25 cellular contexts compared by ENCODE assay signal in genomic region chr15:101191242-101191641, GRCh38.
DNase-seq lines count a peak whose midpoint lies in the region; FAIRE-seq and TF ChIP-seq lines count a peak whose summit lies in the region.
"Had no signal": no experiment of that assay in that cellular context is flagged by ENCODE, and none has a peak within 500 bp of the region (broad histone marks: within the 10 kb centered on the region; RNA-seq: fewer than 3 reads in every experiment).

No MANE protein-coding gene starts in this region.

- DNase-seq in activated T-cell treated with anti-CD3 and anti-CD28 coated beads, Interleukin-2, amount 50 U/mL, for 24 hours: no peak
- no peak for DNase-seq in activated T-cell treated with anti-CD3 and anti-CD28 coated beads for 4 hours
- peak; percentile 37 for DNase-seq in HCEC 1CT
- no peak for DNase-seq in H54 (ENCODE audit: insufficient read length, low spot score)
- no peak for DNase-seq in NCI-H2081 treated with DMSO at 0.1 percent for 48 hours (lab: John Stamatoyannopoulos, UW)
- no peak for DNase-seq in retina
- DNase-seq: activated CD4-positive, alpha-beta memory T cell treated with anti-CD3 and anti-CD28 coated beads, Interleukin-2, amount 10 ng/mL, durations not matched to agents 7 days and 5 days; amygdala; esophagus squamous epithelium; Kasumi-1; NCI-H1092 treated with DMSO at 0.1 percent for 48 hours; NCI-H510A; RPMI8226; stimulated activated CD4-positive, alpha-beta T cell treated with anti-CD3 and anti-CD28 coated beads, Interleukin-2, amount 100 ng/mL, for 24 hours; upper lobe of right lung had no signal

- H3K9me3 Mint-ChIP-seq in activated T-cell treated with anti-CD3 and anti-CD28 coated beads, Interleukin-2, amount 50 U/mL, for 24 hours: no peaks in the 10 kb centered on the region
- no peaks in the 10 kb centered on the region for H3K9me3 Mint-ChIP-seq in dendritic cell treated with granulocyte-macrophage colony-stimulating factor and Interleukin-4, amounts not matched to agents 40 ng/mL and 50 ng/mL, for 4 days
- H3K9me3 Mint-ChIP-seq: activated CD4-positive, alpha-beta memory T cell treated with anti-CD3 and anti-CD28 coated beads, Interleukin-2, amount 10 ng/mL, durations not matched to agents 7 days and 5 days; central memory CD8-positive, alpha-beta T cell had no signal

- peaks cover 67% of the 10 kb centered on the region for H3K36me3 Mint-ChIP-seq in activated T-cell treated with anti-CD3 and anti-CD28 coated beads, Interleukin-2, amount 50 U/mL, for 24 hours (ENCODE audit: low read depth)
- no peaks in the 10 kb centered on the region for H3K36me3 Mint-ChIP-seq in dendritic cell treated with granulocyte-macrophage colony-stimulating factor and Interleukin-4, amounts not matched to agents 40 ng/mL and 50 ng/mL, for 4 days (ENCODE audit: low read depth)

- no peaks in the 10 kb centered on the region for H3K36me3 ChIP-seq in skeletal muscle tissue (ENCODE audit: control insufficient read depth in 3 of 3, insufficient read depth in 3 of 3, low read length in 3 of 3)
- H3K36me3 ChIP-seq: esophagus squamous epithelium, upper lobe of right lung had no signal

- peak overlapping the region; percentile 78 for H3K27ac ChIP-seq in skeletal muscle tissue (ENCODE audit: low read depth, low read length)
- H3K27ac ChIP-seq: A549, BLaER1, parathyroid adenoma had no signal

- peaks cover 94% of the 10 kb centered on the region for H3K4me1 Mint-ChIP-seq in activated T-cell treated with anti-CD3 and anti-CD28 coated beads, Interleukin-2, amount 50 U/mL, for 24 hours (ENCODE audit: low read depth)
- H3K4me1 Mint-ChIP-seq in dendritic cell treated with granulocyte-macrophage colony-stimulating factor and Interleukin-4, amounts not matched to agents 40 ng/mL and 50 ng/mL, for 4 days (ENCODE audit: low read depth): peaks cover 68% of the 10 kb centered on the region

- H3K27me3 ChIP-seq in skeletal muscle tissue (ENCODE audit: control insufficient read depth in 3 of 3, insufficient read depth in 3 of 3, low read length in 3 of 3): no peaks in the 10 kb centered on the region
- H3K27me3 ChIP-seq: BLaER1, esophagus squamous epithelium, upper lobe of right lung had no signal

- no peaks in the 10 kb centered on the region for H3K27me3 Mint-ChIP-seq in activated T-cell treated with anti-CD3 and anti-CD28 coated beads, Interleukin-2, amount 50 U/mL, for 24 hours
- no peaks in the 10 kb centered on the region for H3K27me3 Mint-ChIP-seq in dendritic cell treated with granulocyte-macrophage colony-stimulating factor and Interleukin-4, amounts not matched to agents 40 ng/mL and 50 ng/mL, for 4 days
- H3K27me3 Mint-ChIP-seq: activated CD4-positive, alpha-beta memory T cell treated with anti-CD3 and anti-CD28 coated beads, Interleukin-2, amount 10 ng/mL, durations not matched to agents 7 days and 5 days; central memory CD8-positive, alpha-beta T cell had no signal

- TF ChIP-seq POLR2A in H54 (IDR thresholded peaks at IDR 0.05; ENCODE audit: low read depth, low read length): no peak

- intact Hi-C loops in dendritic cell treated with granulocyte-macrophage colony-stimulating factor and Interleukin-4, amounts not matched to agents 40 ng/mL and 50 ng/mL, for 4 days (cut with micrococcal nuclease): no loop called here

- no peak overlapping the region for H3K9ac ChIP-seq in skeletal muscle tissue (ENCODE audit: low read depth in 1 of 3, low read length in 3 of 3)
- H3K9ac ChIP-seq: BLaER1, parathyroid adenoma had no signal

- no peak for FAIRE-seq in H54 (lab: Jason Lieb, UNC)
- FAIRE-seq: A549, D721Med, G401.6, TTC549 had no signal

- no peak overlapping the region for H3K4me3 Mint-ChIP-seq in activated T-cell treated with anti-CD3 and anti-CD28 coated beads, Interleukin-2, amount 50 U/mL, for 24 hours
- no peak overlapping the region for H3K4me3 Mint-ChIP-seq in dendritic cell treated with granulocyte-macrophage colony-stimulating factor and Interleukin-4, amounts not matched to agents 40 ng/mL and 50 ng/mL, for 4 days
- H3K4me3 Mint-ChIP-seq: activated CD4-positive, alpha-beta memory T cell treated with anti-CD3 and anti-CD28 coated beads, Interleukin-2, amount 10 ng/mL, durations not matched to agents 7 days and 5 days; central memory CD8-positive, alpha-beta T cell had no signal

- no peaks in the 10 kb centered on the region for H3K9me3 ChIP-seq in skeletal muscle tissue (ENCODE audit: control insufficient read depth in 3 of 3, low read length in 3 of 3)
- H3K9me3 ChIP-seq: A549, BLaER1, esophagus squamous epithelium, upper lobe of right lung had no signal

- H3K4me1 ChIP-seq in skeletal muscle tissue (ENCODE audit: control insufficient read depth in 3 of 3, insufficient read depth in 3 of 3, low read length in 3 of 3): peaks cover 45 to 52% (median 46%) of the 10 kb centered on the region in 3 donors
- H3K4me1 ChIP-seq: parathyroid adenoma had no signal

- H3K4me3 ChIP-seq in skeletal muscle tissue (ENCODE audit: low read length in 3 of 3): no peak overlapping the region
- H3K4me3 ChIP-seq: A549, BLaER1, esophagus squamous epithelium, lung, upper lobe of right lung had no signal

- H3K27ac Mint-ChIP-seq in activated T-cell treated with anti-CD3 and anti-CD28 coated beads, Interleukin-2, amount 50 U/mL, for 24 hours: peak overlapping the region; percentile 72
- H3K27ac Mint-ChIP-seq in dendritic cell treated with granulocyte-macrophage colony-stimulating factor and Interleukin-4, amounts not matched to agents 40 ng/mL and 50 ng/mL, for 4 days: peak overlapping the region; percentile 85
